ENCODE assay signal across 8 cellular contexts in genomic region chr7:158704524-158705233, GRCh38. TPM values are rescaled to one million over a fixed set of nuclear protein-coding genes. Genes with fewer than 3 reads are reported as not detected.
DNase-seq lines count a peak whose midpoint lies in the region; ATAC-seq, FAIRE-seq and TF ChIP-seq lines count a peak whose summit lies in the region.

NCAPG2 (minus strand) TSS chr7:158704804; CDS start chr7:158701899, 2,905 bp downstream.

- TF ChIP-seq RAD21 in H1 (IDR thresholded peaks at IDR 0.05 in 1 of 2, conservative IDR thresholded peaks at IDR 0.05 in 1 of 2; ENCODE audit: low read depth in 2 of 2, low read length in 2 of 2): no peak

- DNase-seq in COR-L47 (lab: John Stamatoyannopoulos, UW) (peak; percentile 99), HT1080 (ENCODE audit: low read depth) (peak; percentile 97), NOMO-1 treated with DMSO at 0.1 percent for 48 hours (lab: John Stamatoyannopoulos, UW; ENCODE audit: unreplicated experiment) (peak; percentile 89), H1 (ENCODE audit: low read depth in 1 of 2, low spot score in 2 of 2) (peak; percentile 90 to 98), mesendoderm (peak; percentile 98)
- peak; percentile 95 to 98 (median 97) for DNase-seq in activated CD8-positive, alpha-beta memory T cell treated with anti-CD3 and anti-CD28 coated beads for 48 hours (ENCODE audit: low read depth in 2 of 3, low spot score in 2 of 3)
- DNase-seq in stimulated activated CD8-positive, alpha-beta memory T cell treated with anti-CD3 and anti-CD28 coated beads, Interleukin-15, amount 100 ng/mL, for 1 hour (ENCODE audit: low read depth): peak; percentile 95

- no peak within 1 kb of the TSS for H2AFZ ChIP-seq in H1 (ENCODE audit: low read length)

- H3K36me3 ChIP-seq in H1 (ENCODE audit: control insufficient read depth in 2 of 4, insufficient read depth in 4 of 4, low read length in 3 of 4) (peaks cover 3 to 20% (median 13%) of the 10 kb centered on the region in 4 experiments; a peak in 5 of 8 replicates), mesendoderm (ENCODE audit: control insufficient read depth, insufficient read depth, low read length) (peaks cover 2% of the 10 kb centered on the region)

- peak within 1 kb of the TSS; percentile 91 for H3K27ac ChIP-seq in H1 (ENCODE audit: low read depth, low read length)
- H3K27ac ChIP-seq in mesendoderm (ENCODE audit: low read depth, low read length): no peak within 1 kb of the TSS

- 0 out of 3 replicates have a peak, but pooled peaks of 1 of the 2 experiments have one; percentile 25 for TF ChIP-seq EP300 in H1 (IDR thresholded peaks at IDR 0.05; ENCODE audit: borderline replicate concordance in 1 of 2, low read depth in 2 of 2, low read length in 2 of 2)

- peak; percentile 97 for ATAC-seq in GM21360 (IDR thresholded peaks at IDR 0.05; ENCODE audit: unreplicated experiment)

- H2BK15ac ChIP-seq in H1 (ENCODE audit: low read length) (no peak within 1 kb of the TSS), mesendoderm (replicated peaks; ENCODE audit: low read depth) (no peak within 1 kb of the TSS)

- H3K4me3 ChIP-seq in H1 (ENCODE audit: extremely low read depth in 1 of 4, insufficient read depth in 2 of 4, low read depth in 3 of 4, low read length in 4 of 4) (peak within 1 kb of the TSS; percentile 70 to 96 (median 84)), mesendoderm (ENCODE audit: low read length) (peak within 1 kb of the TSS; percentile 87)

- peaks cover 6% of the 10 kb centered on the region; the same call in 1 of the 2 replicates for H3K23me2 ChIP-seq in H1 (ENCODE audit: low read depth, low read length)

- H4K5ac ChIP-seq in H1 (ENCODE audit: insufficient read length, low read depth, low read length) (peak within 1 kb of the TSS; percentile 91), mesendoderm (ENCODE audit: low read length) (no peak within 1 kb of the TSS)

- H3K56ac ChIP-seq in H1 (replicated peaks; ENCODE audit: insufficient read length, low read depth, low read length) (peak within 1 kb of the TSS; percentile 90), mesendoderm (ENCODE audit: low read length) (peak within 1 kb of the TSS; percentile 98)

- peak within 1 kb of the TSS; percentile 93 for H3K18ac ChIP-seq in H1 (ENCODE audit: extremely low read depth, low read length)
- peak within 1 kb of the TSS; percentile 63 for H3K18ac ChIP-seq in mesendoderm (ENCODE audit: low read length)

- CTCF ChIA-PET in H1 (lab: Charles Lee; ENCODE audit: partially characterized antibody): interaction anchor here (1.0 to 4.3 kb wide), 5 partner anchors 28 to 273 kb away, joined by 3 to 37 read pairs (median 3); no protein-coding TSS in a partner anchor

- no peak within 1 kb of the TSS for H2BK20ac ChIP-seq in H1 (ENCODE audit: low read length)

- H3K23ac ChIP-seq in H1 (ENCODE audit: insufficient read length): no peak within 1 kb of the TSS
- peak within 1 kb of the TSS; percentile 87 for H3K23ac ChIP-seq in mesendoderm (ENCODE audit: low read length)

- peaks cover 0 to 4% of the 10 kb centered on the region in 2 experiments for H4K20me1 ChIP-seq in H1 (replicated peaks in 1 of 2; ENCODE audit: control insufficient read depth in 1 of 2, insufficient read depth in 2 of 2, low read length in 2 of 2)

- no peak within 1 kb of the TSS for H3K14ac ChIP-seq in H1 (ENCODE audit: insufficient read length)

- H4K91ac ChIP-seq in H1 (replicated peaks; ENCODE audit: insufficient read length, low read length): peak within 1 kb of the TSS; percentile 75

- no peak for FAIRE-seq in H1 (lab: Jason Lieb, UNC)

- no peak within 1 kb of the TSS for H2BK120ac ChIP-seq in H1 (replicated peaks; ENCODE audit: low read depth, low read length)
- no peak within 1 kb of the TSS for H2BK120ac ChIP-seq in mesendoderm (ENCODE audit: low read depth, low read length)

- peaks cover 6 to 20% (median 12%) of the 10 kb centered on the region in 4 experiments; a peak in 6 of 7 replicates for H3K4me1 ChIP-seq in H1 (replicated peaks in 1 of 4; ENCODE audit: control insufficient read depth in 3 of 4, insufficient read depth in 4 of 4, low read length in 3 of 4)
- H3K4me1 ChIP-seq in mesendoderm (ENCODE audit: control insufficient read depth, low read depth, low read length): peaks cover 7% of the 10 kb centered on the region

- TF ChIP-seq CTCF in H1 (IDR thresholded peaks at IDR 0.05; ENCODE audit: control extremely low read depth in 1 of 3, insufficient read depth in 1 of 3, low read depth in 1 of 3, low read length in 3 of 3): peak in 2 of 3 experiments; percentile 18 to 36; a peak in 2 of 4 replicates

- WGBS in H1 (ENCODE audit: extremely low coverage in 1 of 2, insufficient coverage in 1 of 2, insufficient read length in 1 of 2, insufficient replicate concordance in 2 of 2, low coverage in 1 of 2, low lambda C conversion rate in 2 of 2, missing lambda C conversion rate in 1 of 2), 2 experiments: 1% methylated on average over 42 of the region's 78 CpGs; no CpG with 5 or more reads in 1 of the 2 experiments
- no CpG with 5 or more reads among the region's 78 CpGs for WGBS in mesendoderm (ENCODE audit: extremely low coverage, insufficient coverage, low lambda C conversion rate)

- H3K9me3 ChIP-seq in H1 (ENCODE audit: insufficient read depth in 2 of 2, low read depth in 1 of 2, low read length in 1 of 2): no peaks in the 10 kb centered on the region

- H2BK12ac ChIP-seq in H1 (ENCODE audit: low read depth, low read length): no peak within 1 kb of the TSS

- H4K8ac ChIP-seq in H1 (ENCODE audit: extremely low read depth, insufficient read depth, low read length) (peak within 1 kb of the TSS; percentile 96; the same call in 1 of the 2 replicates), mesendoderm (ENCODE audit: low read depth, low read length) (no peak within 1 kb of the TSS)

- no peak within 1 kb of the TSS for H2AK5ac ChIP-seq in H1 (ENCODE audit: low read depth, low read length)
- H2AK5ac ChIP-seq in mesendoderm (ENCODE audit: low read length): peak within 1 kb of the TSS; percentile 46

- peak within 1 kb of the TSS; percentile 22 for H3K4ac ChIP-seq in H1 (replicated peaks; ENCODE audit: insufficient read length, low read depth, low read length)
- H3K4ac ChIP-seq in mesendoderm (ENCODE audit: low read depth, low read length): peak within 1 kb of the TSS; percentile 90

- H2BK5ac ChIP-seq in H1 (ENCODE audit: low read depth, low read length): peak within 1 kb of the TSS; percentile 87
- H2BK5ac ChIP-seq in mesendoderm (ENCODE audit: low read length): no peak within 1 kb of the TSS

- H3K79me2 ChIP-seq in H1 (ENCODE audit: control insufficient read depth in 1 of 2, insufficient read depth in 2 of 2, low read length in 2 of 2): peaks cover 9 to 47% of the 10 kb centered on the region in 2 experiments
- H3K79me2 ChIP-seq in mesendoderm (ENCODE audit: control insufficient read depth, insufficient read depth, low read length): peaks cover 35% of the 10 kb centered on the region

- peak within 1 kb of the TSS; percentile 94 to 97 (median 96) for H3K9ac ChIP-seq in H1 (replicated peaks in 1 of 4; ENCODE audit: extremely low read depth in 1 of 4, low read depth in 3 of 4, low read length in 3 of 4)
- H3K9ac ChIP-seq in mesendoderm (ENCODE audit: low read length): peak within 1 kb of the TSS; percentile 97

- H3K4me2 ChIP-seq in H1 (ENCODE audit: insufficient read depth in 1 of 2, low read depth in 2 of 2, low read length in 2 of 2) (peak within 1 kb of the TSS; percentile 83 to 99), mesendoderm (ENCODE audit: low read length) (peak within 1 kb of the TSS; percentile 79)

- H3K79me1 ChIP-seq in H1 (ENCODE audit: low read depth, low read length) (no peaks in the 10 kb centered on the region; the same call in 1 of the 2 replicates), mesendoderm (ENCODE audit: low read length) (peaks cover 11% of the 10 kb centered on the region)

- peak; percentile 64 to 84 for TF ChIP-seq POLR2A in H1 (IDR thresholded peaks at IDR 0.05; ENCODE audit: control extremely low read depth in 1 of 2, low read depth in 2 of 2, low read length in 2 of 2)

- POLR2A ChIA-PET in H1 (lab: Charles Lee; ENCODE audit: partially characterized antibody): interaction anchor here (0.6 to 2.0 kb wide), 6 partner anchors 10 to 35 kb away, joined by 3 to 8 read pairs (median 4); no protein-coding TSS in a partner anchor

- H3K27me3 ChIP-seq in H1 (replicated peaks in 1 of 4; ENCODE audit: control insufficient read depth in 3 of 4, extremely low read depth in 1 of 4, insufficient read depth in 3 of 4, low read length in 3 of 4) (no peaks in the 10 kb centered on the region), mesendoderm (ENCODE audit: insufficient read depth, low read length, poor library complexity) (no peaks in the 10 kb centered on the region)

TF ChIP-seq in H1, 55 proteins besides CTCF, POLR2A, EP300 and RAD21 (continues in another document):
- 0 out of 2 replicates have a peak, but pooled peaks have one; percentile 28 for TF ChIP-seq YY1 (IDR thresholded peaks at IDR 0.05; ENCODE audit: low read depth, low read length)
- peak; percentile 57 for TF ChIP-seq KDM4A (IDR thresholded peaks at IDR 0.05; ENCODE audit: low read depth, low read length, severe bottlenecking)
- TF ChIP-seq HDAC2 (IDR thresholded peaks at IDR 0.05; ENCODE audit: borderline replicate concordance in 1 of 2, low read depth in 2 of 2, low read length in 2 of 2): peak; percentile 93 to 98
- no peak for TF ChIP-seq TCF12 (IDR thresholded peaks at IDR 0.05; ENCODE audit: low read depth, low read length)
- no peak for TF ChIP-seq JUND (IDR thresholded peaks at IDR 0.05; ENCODE audit: low read length)
- TF ChIP-seq SRF (IDR thresholded peaks at IDR 0.05; ENCODE audit: low read depth, low read length): no peak
- TF ChIP-seq PHF8 (conservative IDR thresholded peaks at IDR 0.05; ENCODE audit: low read depth, low read length): peak; percentile 91
- TF ChIP-seq SP2 (IDR thresholded peaks at IDR 0.05; ENCODE audit: low read length): no peak
- TF ChIP-seq BCL11A (IDR thresholded peaks at IDR 0.05; ENCODE audit: low read depth in 2 of 2, low read length in 2 of 2): no peak
- TF ChIP-seq BRCA1 (IDR thresholded peaks at IDR 0.05; ENCODE audit: low read depth, low read length): peak; percentile 89

RNA-seq across cellular contexts. Expression of gene NCAPG2, which starts in this region (rescaled TPM):
- total RNA-seq in HT1080 (2014; rRNA removed; shearing (Covaris generic)): 31.6 and 35.7 TPM in 2 replicates
- 46.3 and 48.6 TPM in 2 replicates for polyA plus RNA-seq in HT1080 (2015; cell fraction: cytosol; rRNA removed)
- polyA plus RNA-seq in HT1080 (2015; cell fraction: nucleus; rRNA removed): 77.7 and 91.9 TPM in 2 replicates
- 119 and 125 TPM in 2 replicates for total RNA-seq in H1 (2021; fragmentation: NEBNext Ultra II Directional; extraction: Animal tissue kit (Norgen Biotek cat#: 25700))
- polyA plus RNA-seq in H1 (2011; rRNA removed): 49.9 and 50.1 TPM in 2 replicates
- polyA plus RNA-seq in H1 (2011; cell fraction: cytosol; rRNA removed): 83.7 TPM
- polyA plus RNA-seq in H1 (2011; cell fraction: nucleus; rRNA removed): 66.1 TPM
- polyA plus RNA-seq in H1 (2012, experiment 1 of 2): 106 to 137 TPM (median 113 TPM) in 4 replicates
- polyA plus RNA-seq in H1 (2012, experiment 2 of 2): 7.3 TPM
- polyA plus RNA-seq in H1 (2013, experiment 1 of 2): 36.6 TPM
- 39.2 TPM for polyA plus RNA-seq in H1 (2013, experiment 2 of 2)
- 167 and 172 TPM in 2 replicates for polyA minus RNA-seq in H1 (2011; rRNA and poly(A)+ RNA removed)
- 79.4 TPM for polyA minus RNA-seq in H1 (2011; cell fraction: cytosol; rRNA and poly(A)+ RNA removed)
- polyA minus RNA-seq in H1 (2011; cell fraction: nucleus; rRNA and poly(A)+ RNA removed): 106 TPM
- 29.4 TPM for polyA plus RNA-seq in mesendoderm (2013, experiment 1 of 2)
- 30.0 TPM for polyA plus RNA-seq in mesendoderm (2013, experiment 2 of 2)
